9 cellular contexts compared by ENCODE assay signal in the genomic region with DNA sequence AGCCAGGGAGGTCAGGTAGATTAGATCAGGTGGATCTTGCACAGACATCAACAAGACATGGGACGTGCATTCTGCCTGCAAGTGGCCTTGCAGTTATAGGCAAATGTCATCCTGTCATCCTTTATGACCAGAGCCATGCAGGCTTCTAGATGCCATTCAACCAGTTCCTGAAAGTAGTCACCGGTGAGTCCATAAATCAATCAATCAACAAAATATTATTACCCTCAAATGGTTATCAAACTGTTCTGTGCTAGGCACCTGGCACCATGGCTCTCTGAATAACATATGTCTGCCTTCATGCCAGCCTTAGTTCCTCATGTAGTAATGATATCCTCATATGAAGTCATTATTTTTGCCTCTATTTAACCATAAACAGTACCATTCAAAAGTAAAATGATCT.
DNase-seq lines count a peak whose midpoint lies in the region; ATAC-seq and TF ChIP-seq lines count a peak whose summit lies in the region.
"Had no signal": no experiment of that assay in that cellular context is flagged by ENCODE, and none has a peak within 500 bp of the region (broad histone marks: within the 10 kb centered on the region; RNA-seq: fewer than 3 reads in every experiment).

No MANE protein-coding gene starts in this region.

- H3K27me3 Mint-ChIP-seq in activated CD8-positive, alpha-beta memory T cell treated with anti-CD3 and anti-CD28 coated beads, Interleukin-2, amount 10 ng/mL, durations not matched to agents 7 days and 5 days, result no peaks in the 10 kb centered on the region
- no peaks in the 10 kb centered on the region for H3K27me3 Mint-ChIP-seq in activated naive CD8-positive, alpha-beta T cell treated with anti-CD3 and anti-CD28 coated beads, Interleukin-2, amount 50 U/mL, for 24 hours

- CTCF ChIA-PET in activated CD8-positive, alpha-beta memory T cell treated with anti-CD3 and anti-CD28 coated beads, Interleukin-2, amount 10 ng/mL, durations not matched to agents 7 days and 5 days (lab: Charles Lee), result interaction anchor here (1.3 kb wide), 1 partner anchor 384 kb away, joined by 5 read pairs; no protein-coding TSS in a partner anchor

- peak overlapping the region; percentile 88 for H3K27ac Mint-ChIP-seq in activated CD8-positive, alpha-beta memory T cell treated with anti-CD3 and anti-CD28 coated beads, Interleukin-2, amount 10 ng/mL, durations not matched to agents 7 days and 5 days
- peak overlapping the region; percentile 94 for H3K27ac Mint-ChIP-seq in activated naive CD8-positive, alpha-beta T cell treated with anti-CD3 and anti-CD28 coated beads, Interleukin-2, amount 50 U/mL, for 24 hours

- H3K4me3 Mint-ChIP-seq in activated CD8-positive, alpha-beta memory T cell treated with anti-CD3 and anti-CD28 coated beads, Interleukin-2, amount 10 ng/mL, durations not matched to agents 7 days and 5 days, result no peak overlapping the region
- H3K4me3 Mint-ChIP-seq in activated naive CD8-positive, alpha-beta T cell treated with anti-CD3 and anti-CD28 coated beads, Interleukin-2, amount 50 U/mL, for 24 hours, result no peak overlapping the region

- no peak for TF ChIP-seq CTCF in right lobe of liver (IDR thresholded peaks at IDR 0.05)

- H3K27me3 ChIP-seq in right lobe of liver, result no peaks in the 10 kb centered on the region

- H3K9me3 ChIP-seq in right lobe of liver, result no peaks in the 10 kb centered on the region

- TF ChIP-seq POLR2A in right lobe of liver (IDR thresholded peaks at IDR 0.05), result no peak

- no peak for DNase-seq in activated CD8-positive, alpha-beta memory T cell treated with anti-CD3 and anti-CD28 coated beads, Interleukin-2, amount 10 ng/mL, durations not matched to agents 7 days and 5 days
- no peak for DNase-seq in activated CD8-positive, alpha-beta memory T cell treated with anti-CD3 and anti-CD28 coated beads, Interleukin-2, amount 50 U/mL, for 48 hours
- DNase-seq in activated naive CD8-positive, alpha-beta T cell treated with anti-CD3 and anti-CD28 coated beads, Interleukin-2, amount 50 U/mL, for 24 hours, result no peak
- DNase-seq in right lobe of liver (peak in 1 of 3 donors; percentile 15), inferior parietal cortex (ENCODE audit: extremely low spot score) (no peak)
- DNase-seq in stimulated activated CD4-positive, alpha-beta T cell treated with anti-CD3 and anti-CD28 coated beads, Interleukin-4, amount 100 ng/mL, for 4 hours, result no peak
- DNase-seq: stimulated activated CD4-positive, alpha-beta T cell treated with anti-CD3 and anti-CD28 coated beads, Interleukin-12 subunit alpha, Interleukin-12 subunit beta, amount 100 ng/mL, for 4 hours had no signal

- no peaks in the 10 kb centered on the region for H3K9me3 Mint-ChIP-seq in activated CD8-positive, alpha-beta memory T cell treated with anti-CD3 and anti-CD28 coated beads, Interleukin-2, amount 10 ng/mL, durations not matched to agents 7 days and 5 days (ENCODE audit: low read depth)
- peaks cover 2% of the 10 kb centered on the region for H3K9me3 Mint-ChIP-seq in activated naive CD8-positive, alpha-beta T cell treated with anti-CD3 and anti-CD28 coated beads, Interleukin-2, amount 50 U/mL, for 24 hours

- H3K36me3 ChIP-seq in right lobe of liver, result no peaks in the 10 kb centered on the region

- H3K4me1 Mint-ChIP-seq in activated CD8-positive, alpha-beta memory T cell treated with anti-CD3 and anti-CD28 coated beads, Interleukin-2, amount 10 ng/mL, durations not matched to agents 7 days and 5 days, result peaks cover 66% of the 10 kb centered on the region
- H3K4me1 Mint-ChIP-seq in activated naive CD8-positive, alpha-beta T cell treated with anti-CD3 and anti-CD28 coated beads, Interleukin-2, amount 50 U/mL, for 24 hours, result peaks cover 89% of the 10 kb centered on the region

- H3K4me1 ChIP-seq in right lobe of liver, result peaks cover 0 to 46% (median 22%) of the 10 kb centered on the region in 4 donors

- H3K36me3 Mint-ChIP-seq in activated CD8-positive, alpha-beta memory T cell treated with anti-CD3 and anti-CD28 coated beads, Interleukin-2, amount 10 ng/mL, durations not matched to agents 7 days and 5 days, result peaks cover 7% of the 10 kb centered on the region
- H3K36me3 Mint-ChIP-seq in activated naive CD8-positive, alpha-beta T cell treated with anti-CD3 and anti-CD28 coated beads, Interleukin-2, amount 50 U/mL, for 24 hours (ENCODE audit: low read depth), result peaks cover 1% of the 10 kb centered on the region

- H3K4me3 ChIP-seq in right lobe of liver, result no peak overlapping the region

- intact Hi-C loops in right lobe of liver (cut with DNase I), result no loop called here

- 63% methylated on average over 2 of the region's 2 CpGs for WGBS in right lobe of liver (ENCODE audit: insufficient coverage, low coverage, low lambda C conversion rate, missing lambda C conversion rate)

- no peak for ATAC-seq in activated CD8-positive, alpha-beta memory T cell treated with anti-CD3 and anti-CD28 coated beads, Interleukin-2, amount 10 ng/mL, durations not matched to agents 7 days and 5 days
- no peak for ATAC-seq in activated naive CD8-positive, alpha-beta T cell treated with anti-CD3 and anti-CD28 coated beads, Interleukin-2, amount 50 U/mL, for 24 hours
- ATAC-seq in right lobe of liver (no peak), HG02970 (IDR thresholded peaks at IDR 0.05; ENCODE audit: low FRiP score, unreplicated experiment) (no peak)

- H3K27ac ChIP-seq in right lobe of liver, result peak overlapping the region; percentile 95 to 99 (median 98)
- peak overlapping the region; percentile 63 for H3K27ac ChIP-seq in temporal lobe (ENCODE audit: low read depth, low read length)
